Comparison of ENCODE assay signal across 8 cellular contexts in the genomic region with DNA sequence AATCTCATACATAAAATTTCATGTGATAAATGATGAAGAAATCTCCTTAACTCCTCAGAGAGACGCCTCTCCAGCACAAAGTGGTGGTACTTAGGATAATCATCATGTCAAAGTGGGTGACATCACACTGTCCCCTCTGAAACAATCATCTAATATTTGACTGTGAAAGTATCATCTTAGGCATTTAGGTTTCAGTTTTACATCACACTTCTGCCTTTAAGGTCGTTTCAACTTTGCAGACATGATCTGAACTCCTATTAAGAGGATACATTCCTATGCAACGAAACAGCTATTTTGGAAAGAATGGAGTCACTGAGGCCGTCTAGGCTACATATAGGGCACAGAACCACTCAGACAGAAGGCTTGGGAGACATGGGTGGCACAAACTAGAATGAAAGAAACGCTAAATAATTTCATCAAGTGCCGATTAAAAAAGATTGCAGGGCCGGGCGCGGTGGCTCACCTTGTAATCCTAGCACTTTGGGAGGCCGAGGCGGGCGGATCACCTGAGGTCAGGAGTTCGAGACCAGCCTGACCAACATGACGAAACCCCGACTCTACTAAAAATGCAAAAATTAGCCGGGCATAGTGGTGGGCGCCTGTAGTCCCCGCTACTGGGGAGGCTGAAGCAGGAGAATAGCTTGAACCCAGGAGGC. TPM values are rescaled to one million over a fixed set of nuclear protein-coding genes. Genes with fewer than 3 reads are reported as not detected.
DNase-seq lines count a peak whose midpoint lies in the region; ATAC-seq and TF ChIP-seq lines count a peak whose summit lies in the region.

No MANE protein-coding gene starts in this region.

- DNase-seq in BJ (ENCODE audit: low read depth) (no peak), adrenal gland (no peak), neural progenitor cell (ENCODE audit: low spot score) (no peak), thyroid gland (no peak)
- no peak for DNase-seq in stimulated activated CD4-positive, alpha-beta T cell treated with anti-CD3 and anti-CD28 coated beads, Interleukin-4, amount 100 ng/mL, for 1 hour

- 82 to 86% (median 85%) methylated on average over 15 to 18 of the region's 18 CpGs for WGBS in adrenal gland, 4 donors
- WGBS in thyroid gland, 2 donors, result 88 to 94% methylated on average over 18 of the region's 18 CpGs

- peak overlapping the region; percentile 87 for H3K4me2 ChIP-seq in neural progenitor cell

- H2AFZ ChIP-seq in neural progenitor cell (replicated peaks), result no peak overlapping the region

- H3K27me3 ChIP-seq in BJ (ENCODE audit: control insufficient read depth, insufficient read depth, low read length) (no peaks in the 10 kb centered on the region), adrenal gland (no peaks in the 10 kb centered on the region), neural progenitor cell (peaks cover 24% of the 10 kb centered on the region), thyroid gland (no peaks in the 10 kb centered on the region)

- no peak for TF ChIP-seq CTCF in BJ (IDR thresholded peaks at IDR 0.05; ENCODE audit: insufficient read depth, low read depth, low read length)
- no peak for TF ChIP-seq CTCF in adrenal gland (IDR thresholded peaks at IDR 0.05)
- no peak for TF ChIP-seq CTCF in neural progenitor cell (IDR thresholded peaks at IDR 0.05)
- no peak for TF ChIP-seq CTCF in thyroid gland (IDR thresholded peaks at IDR 0.05)

- H3K9me3 ChIP-seq in adrenal gland (replicated peaks in 1 of 3) (no peaks in the 10 kb centered on the region), neural progenitor cell (ENCODE audit: low read depth) (no peaks in the 10 kb centered on the region), thyroid gland (no peaks in the 10 kb centered on the region)

- H3K27me3 Mint-ChIP-seq in neural progenitor cell (ENCODE audit: insufficient read depth, low read depth), result peaks cover 12% of the 10 kb centered on the region

- peaks cover 21% of the 10 kb centered on the region for H3F3A ChIP-seq in neural progenitor cell (ENCODE audit: low read depth)

- H3K36me3 ChIP-seq in BJ (ENCODE audit: control insufficient read depth, insufficient read depth, low read length) (no peaks in the 10 kb centered on the region), adrenal gland (replicated peaks in 1 of 2) (no peaks in the 10 kb centered on the region), neural progenitor cell (no peaks in the 10 kb centered on the region), thyroid gland (no peaks in the 10 kb centered on the region)

- H3K36me3 Mint-ChIP-seq in neural progenitor cell, result peaks cover 20% of the 10 kb centered on the region

- peaks cover 4% of the 10 kb centered on the region for H3K9me3 Mint-ChIP-seq in neural progenitor cell

- H3K4me1 ChIP-seq in adrenal gland (replicated peaks in 1 of 2), result peaks cover 6 to 47% of the 10 kb centered on the region in 2 donors
- peaks cover 39% of the 10 kb centered on the region for H3K4me1 ChIP-seq in neural progenitor cell
- H3K4me1 ChIP-seq in thyroid gland, result peaks cover 16 to 24% of the 10 kb centered on the region in 2 donors

- no peak overlapping the region for H3K27ac Mint-ChIP-seq in neural progenitor cell

- peaks cover 66% of the 10 kb centered on the region for H3K79me2 ChIP-seq in neural progenitor cell (ENCODE audit: low read depth)

- H3K27ac ChIP-seq in adrenal gland (peak overlapping the region in 3 of 5 donors; percentile 82 to 95 (median 86)), neural progenitor cell (no peak overlapping the region), thyroid gland (no peak overlapping the region)

- H3K4me3 ChIP-seq in BJ (ENCODE audit: low read depth, low read length) (peak overlapping the region; percentile 79), adrenal gland (peak overlapping the region in 2 of 4 donors; percentile 84 to 97), neural progenitor cell (no peak overlapping the region), thyroid gland (replicated peaks in 1 of 3) (no peak overlapping the region)

- CTCF ChIA-PET in BJ (lab: Yijun Ruan, JAX), result no interaction called here

- TF ChIP-seq POLR2A in GM19099 (IDR thresholded peaks at IDR 0.05; ENCODE audit: extremely low read depth, insufficient read length, low read depth), result peak; percentile 54
- TF ChIP-seq POLR2A in adrenal gland (IDR thresholded peaks at IDR 0.05), result no peak
- no peak for TF ChIP-seq POLR2A in thyroid gland (IDR thresholded peaks at IDR 0.05)

- intact Hi-C loops in adrenal gland (cut with DNase I), result no loop called here
- intact Hi-C loops in thyroid gland (cut with DNase I), result no loop called here

- H3K4me3 Mint-ChIP-seq in neural progenitor cell, result peak overlapping the region; percentile 72

- peaks cover 39% of the 10 kb centered on the region for H4K20me1 ChIP-seq in neural progenitor cell (ENCODE audit: low read depth)

- peaks cover 36% of the 10 kb centered on the region for H3K4me1 Mint-ChIP-seq in neural progenitor cell

- POLR2A ChIA-PET in BJ (lab: Charles Lee), result no interaction called here

- H3K9ac ChIP-seq in neural progenitor cell, result no peak overlapping the region

- ATAC-seq in HG03342 (IDR thresholded peaks at IDR 0.05; ENCODE audit: unreplicated experiment), result peak; percentile 46
- no peak for ATAC-seq in GM19397 (IDR thresholded peaks at IDR 0.05; ENCODE audit: unreplicated experiment)

RNA-seq across cellular contexts. Expression of gene VOPP1, which starts 2.0 kb away (rescaled TPM):
- 81.9 and 83.7 TPM in 2 replicates for polyA plus RNA-seq in BJ (2011; rRNA removed)
- 77.1 and 93.2 TPM in 2 replicates for polyA minus RNA-seq in BJ (2011; rRNA and poly(A)+ RNA removed)
- total RNA-seq in adrenal gland, result 10 to 100 TPM; 30.3 to 60.7 (median 38.2) TPM
- polyA plus RNA-seq in adrenal gland, result 10 to 100 TPM; 13.6 to 16.7 (median 14.2) TPM
- 46.6 and 55.9 TPM in 2 replicates for total RNA-seq in neural progenitor cell (ENCODE audit: low replicate concordance)
- 10 to 100 TPM; 42.6 to 58.0 (median 46.2) TPM for total RNA-seq in thyroid gland

Comparison
In these comparisons a context has a peak if more than half of its experiments do, and no peak if none do; other contexts are left out.
1. H3K27ac ChIP-seq: peak in adrenal gland (3 of 5); none in neural progenitor cell (single experiment) and thyroid gland (0 of 3).